Comparison of ENCODE assay signal across 7 cellular contexts in genomic region chr3:66038384-66038725, GRCh38. TPM values are rescaled to one million over a fixed set of nuclear protein-coding genes. Genes with fewer than 3 reads are reported as not detected.
DNase-seq lines count a peak whose midpoint lies in the region; ATAC-seq lines count a peak whose summit lies in the region.

No MANE protein-coding gene starts in this region.

- peaks cover 5% of the 10 kb centered on the region; the same call in 1 of the 2 replicates for H3K4me1 ChIP-seq in iPS DF 6.9 (ENCODE audit: control insufficient read depth, insufficient read depth, low read length)

- H3K36me3 ChIP-seq in iPS DF 6.9 (ENCODE audit: control insufficient read depth, insufficient read depth, low read length) = no peaks in the 10 kb centered on the region

- H3K27ac Mint-ChIP-seq in activated T-helper 17 cell treated with anti-CD3 and anti-CD28 coated beads, Interleukin-2, amount 50 U/mL, for 72 hours = no peak overlapping the region
- H3K27ac Mint-ChIP-seq in stimulated activated naive B cell treated with anti-CD40 and anti-IgM and Interleukin-4, amounts not matched to agents 10 μg/mL and 1 μg/mL and 100 μg/mL, for 72 hours = peak overlapping the region; percentile 76

- H3K27me3 ChIP-seq in iPS DF 6.9 (ENCODE audit: control insufficient read depth, insufficient read depth, low read length) = no peaks in the 10 kb centered on the region

- no peaks in the 10 kb centered on the region for H3K4me1 Mint-ChIP-seq in activated T-helper 17 cell treated with anti-CD3 and anti-CD28 coated beads, Interleukin-2, amount 50 U/mL, for 72 hours
- peaks cover 12 to 27% of the 10 kb centered on the region in 2 donors for H3K4me1 Mint-ChIP-seq in stimulated activated naive B cell treated with anti-CD40 and anti-IgM and Interleukin-4, amounts not matched to agents 10 μg/mL and 1 μg/mL and 100 μg/mL, for 72 hours

- peak overlapping the region; percentile 69 for H3K4me3 Mint-ChIP-seq in activated T-helper 17 cell treated with anti-CD3 and anti-CD28 coated beads, Interleukin-2, amount 50 U/mL, for 72 hours
- peak overlapping the region; percentile 79 to 95 for H3K4me3 Mint-ChIP-seq in stimulated activated naive B cell treated with anti-CD40 and anti-IgM and Interleukin-4, amounts not matched to agents 10 μg/mL and 1 μg/mL and 100 μg/mL, for 72 hours

- WGBS in iPS DF 6.9 (ENCODE audit: insufficient coverage, insufficient read length) = no CpG with 5 or more reads among the region's 25 CpGs

- peak overlapping the region; percentile 83 for H3K4me3 ChIP-seq in iPS DF 6.9 (ENCODE audit: low read length)

- H3K27me3 Mint-ChIP-seq in activated T-helper 17 cell treated with anti-CD3 and anti-CD28 coated beads, Interleukin-2, amount 50 U/mL, for 72 hours = peaks cover 70% of the 10 kb centered on the region
- H3K27me3 Mint-ChIP-seq in stimulated activated naive B cell treated with anti-CD40 and anti-IgM and Interleukin-4, amounts not matched to agents 10 μg/mL and 1 μg/mL and 100 μg/mL, for 72 hours = peaks cover 71 to 72% of the 10 kb centered on the region in 2 donors

- ATAC-seq in GM19023 (IDR thresholded peaks at IDR 0.05; ENCODE audit: unreplicated experiment) (peak; percentile 28), HG03039 (IDR thresholded peaks at IDR 0.05; ENCODE audit: unreplicated experiment) (peak; percentile 29)
- ATAC-seq in activated T-helper 17 cell treated with anti-CD3 and anti-CD28 coated beads, Interleukin-2, amount 50 U/mL, for 72 hours (replicated peaks) = no peak
- ATAC-seq in stimulated activated naive B cell treated with anti-CD40 and anti-IgM and Interleukin-4, amounts not matched to agents 10 μg/mL and 1 μg/mL and 100 μg/mL, for 72 hours (replicated peaks) = peak; percentile 18 to 30

- peaks cover 6% of the 10 kb centered on the region for H3K9me3 Mint-ChIP-seq in activated T-helper 17 cell treated with anti-CD3 and anti-CD28 coated beads, Interleukin-2, amount 50 U/mL, for 72 hours
- peaks cover 0 to 3% of the 10 kb centered on the region in 2 donors for H3K9me3 Mint-ChIP-seq in stimulated activated naive B cell treated with anti-CD40 and anti-IgM and Interleukin-4, amounts not matched to agents 10 μg/mL and 1 μg/mL and 100 μg/mL, for 72 hours

- H3K36me3 Mint-ChIP-seq in activated T-helper 17 cell treated with anti-CD3 and anti-CD28 coated beads, Interleukin-2, amount 50 U/mL, for 72 hours (ENCODE audit: low read depth) = no peaks in the 10 kb centered on the region
- H3K36me3 Mint-ChIP-seq in stimulated activated naive B cell treated with anti-CD40 and anti-IgM and Interleukin-4, amounts not matched to agents 10 μg/mL and 1 μg/mL and 100 μg/mL, for 72 hours = peaks cover 0 to 5% of the 10 kb centered on the region in 2 donors

- no peak for DNase-seq in iPS DF 6.9 (ENCODE audit: low read depth, low spot score)
- DNase-seq in stimulated activated naive B cell treated with anti-CD40 and anti-IgM and Interleukin-4, amounts not matched to agents 10 μg/mL and 1 μg/mL and 100 μg/mL, for 72 hours = no peak
- DNase-seq in central memory CD4-positive, alpha-beta T cell = no peak
- no peak for DNase-seq in NCI-H1417 (lab: John Stamatoyannopoulos, UW)

- H3K9me3 ChIP-seq in iPS DF 6.9 (ENCODE audit: control insufficient read depth, insufficient read depth, low read length) = no peaks in the 10 kb centered on the region

- H3K27ac ChIP-seq in iPS DF 6.9 (ENCODE audit: low read length) = no peak overlapping the region

RNA-seq across cellular contexts. Expression of gene MAGI1, which starts 0.4 kb away (rescaled TPM):
- under 1 TPM in 1 of 2 donors, not detected in 1; 0.06 TPM for total RNA-seq in activated T-helper 17 cell treated with anti-CD3 and anti-CD28 coated beads, Interleukin-2, amount 50 U/mL, for 72 hours
